14 cellular contexts compared by ENCODE assay signal in genomic region chr17:49745175-49746139, GRCh38. TPM values are rescaled to one million over a fixed set of nuclear protein-coding genes. Genes with fewer than 3 reads are reported as not detected.
A peak's percentile ranks its signal among the peaks of the same experiment; 100 is the strongest.
DNase-seq lines count a peak whose midpoint lies in the region; ATAC-seq and TF ChIP-seq lines count a peak whose summit lies in the region.
"Had no signal": no experiment of that assay in that cellular context is flagged by ENCODE, and none has a peak within 500 bp of the region (broad histone marks: within the 10 kb centered on the region; RNA-seq: fewer than 3 reads in every experiment).

No MANE protein-coding gene starts in this region.

- no peaks in the 10 kb centered on the region for H3K27me3 Mint-ChIP-seq in effector memory CD8-positive, alpha-beta T cell

- H3K36me3 ChIP-seq in left ventricle myocardium inferior = no peaks in the 10 kb centered on the region
- H3K36me3 ChIP-seq in Peyer's patch = no peaks in the 10 kb centered on the region
- no peaks in the 10 kb centered on the region for H3K36me3 ChIP-seq in transverse colon
- H3K36me3 ChIP-seq: cardiac muscle cell, upper lobe of right lung had no signal

- peak overlapping the region; percentile 96 to 99 for H3K27ac Mint-ChIP-seq in effector memory CD8-positive, alpha-beta T cell

- TF ChIP-seq CTCF in left ventricle myocardium inferior (IDR thresholded peaks at IDR 0.05; ENCODE audit: borderline replicate concordance) (no peak), Peyer's patch (IDR thresholded peaks at IDR 0.05) (no peak), transverse colon (IDR thresholded peaks at IDR 0.05) (no peak)

- H3K9me3 ChIP-seq in left ventricle myocardium inferior (replicated peaks) = no peaks in the 10 kb centered on the region
- no peaks in the 10 kb centered on the region for H3K9me3 ChIP-seq in Peyer's patch
- H3K9me3 ChIP-seq in transverse colon = no peaks in the 10 kb centered on the region
- H3K9me3 ChIP-seq: upper lobe of right lung had no signal

- WGBS in transverse colon (ENCODE audit: low coverage in 1 of 2), 2 donors = 50 to 80% methylated on average over 1 of the region's 1 CpG

- TF ChIP-seq EP300 in transverse colon (IDR thresholded peaks at IDR 0.05; ENCODE audit: low read depth) = no peak

- H3K4me3 Mint-ChIP-seq in effector memory CD8-positive, alpha-beta T cell = peak overlapping the region; percentile 74 to 75

- H3K36me3 Mint-ChIP-seq in effector memory CD8-positive, alpha-beta T cell (ENCODE audit: insufficient read depth) = peaks cover 50% of the 10 kb centered on the region

- TF ChIP-seq POLR2A in Peyer's patch (IDR thresholded peaks at IDR 0.05) (no peak), transverse colon (IDR thresholded peaks at IDR 0.05) (no peak)

- ATAC-seq in effector memory CD8-positive, alpha-beta T cell (replicated peaks) = no peak
- ATAC-seq: upper lobe of right lung had no signal

- H3K9me3 Mint-ChIP-seq in effector memory CD8-positive, alpha-beta T cell = no peaks in the 10 kb centered on the region

- peak overlapping the region; percentile 32 for H3K27ac ChIP-seq in left ventricle myocardium inferior (replicated peaks)
- H3K27ac ChIP-seq in Peyer's patch = peak overlapping the region; percentile 25 to 87 (median 68)
- H3K27ac ChIP-seq in transverse colon = peak overlapping the region; percentile 62 to 71 (median 64)
- H3K27ac ChIP-seq: epithelial cell of prostate, upper lobe of right lung had no signal

- H3K27me3 ChIP-seq in left ventricle myocardium inferior (ENCODE audit: low read depth) (no peaks in the 10 kb centered on the region), Peyer's patch (no peaks in the 10 kb centered on the region), transverse colon (no peaks in the 10 kb centered on the region)
- H3K27me3 ChIP-seq: cardiac muscle cell, upper lobe of right lung had no signal

- H3K4me1 ChIP-seq in left ventricle myocardium inferior (peaks cover 74% of the 10 kb centered on the region), Peyer's patch (peaks cover 0 to 64% (median 44%) of the 10 kb centered on the region in 4 donors), transverse colon (peaks cover 24 to 55% (median 31%) of the 10 kb centered on the region in 4 donors)

- peaks cover 78 to 80% of the 10 kb centered on the region in 2 donors for H3K4me1 Mint-ChIP-seq in effector memory CD8-positive, alpha-beta T cell (ENCODE audit: low read depth in 2 of 2)

- intact Hi-C loops in left ventricle myocardium inferior (cut with micrococcal nuclease) (no loop called here), cardiac septum (cut with DNase I) (no loop called here), transverse colon (cut with DNase I; ENCODE audit: low total_unique reads) (no loop called here)

- DNase-seq in left ventricle myocardium inferior = no peak
- DNase-seq in cardiac septum (ENCODE audit: low spot score) = no peak
- DNase-seq in Peyer's patch = no peak
- no peak for DNase-seq in effector memory CD8-positive, alpha-beta T cell
- no peak for DNase-seq in transverse colon
- no peak for DNase-seq in ACHN
- DNase-seq in NK-92 treated with Interleukin-12 subunit alpha and Interleukin-12 subunit beta, amount 100 ng/mL, for 24 hours (lab: John Stamatoyannopoulos, UW) = no peak
- no peak for DNase-seq in activated effector memory CD4-positive, alpha-beta T cell treated with anti-CD3 and anti-CD28 coated beads, Interleukin-2, amount 50 U/mL, for 16 hours
- DNase-seq: EL, NCI-H2171 treated with DMSO at 0.1 percent for 48 hours, upper lobe of right lung, WERI-Rb-1 had no signal

- in situ Hi-C loops in transverse colon (cut with MboI; ENCODE audit: low pct_ligation_motif_present in 1 of 4, low pct_unique_long_range_greater_than_20kb in 1 of 4, low sequenced_read_pairs in 3 of 4) = no loop called here
- in situ Hi-C loops in ACHN (cut with HindIII; ENCODE audit: low pct_ligation_motif_present, low pct_unique_long_range_greater_than_20kb, low sequenced_read_pairs) = no loop called here

- no peak overlapping the region for H3K4me3 ChIP-seq in left ventricle myocardium inferior
- no peak overlapping the region for H3K4me3 ChIP-seq in Peyer's patch
- no peak overlapping the region for H3K4me3 ChIP-seq in transverse colon
- H3K4me3 ChIP-seq: cardiac muscle cell, upper lobe of right lung had no signal

RNA-seq across cellular contexts. Expression of gene FAM117A, which starts 18.5 kb away (rescaled TPM):
- total RNA-seq in left ventricle myocardium inferior (12.8 TPM), cardiac septum (5.8 TPM), Peyer's patch (10 to 100 TPM in 1 of 4 donors, 1 to 10 TPM in 3; 6.5 to 16.5 (median 9.4) TPM), transverse colon (10 to 100 TPM in 2 of 4 donors, 1 to 10 TPM in 2; 8.6 to 14.6 (median 10.7) TPM)

RNA-seq across cellular contexts. Expression of gene SLC35B1, which starts 37.7 kb away (rescaled TPM):
- total RNA-seq in left ventricle myocardium inferior = 53.4 TPM
- total RNA-seq in cardiac septum = 73.8 TPM
- total RNA-seq in Peyer's patch = 100 to 1,000 TPM in 1 of 4 donors, 10 to 100 TPM in 3; 42.1 to 115 (median 78.2) TPM
- 10 to 100 TPM; 23.5 to 73.3 (median 56.2) TPM for total RNA-seq in transverse colon

RNA-seq across cellular contexts. Expression of gene KAT7, which starts 43.0 kb away (rescaled TPM):
- total RNA-seq in left ventricle myocardium inferior (52.6 TPM), cardiac septum (63.2 TPM), Peyer's patch (10 to 100 TPM; 44.3 to 50.9 (median 45.3) TPM), transverse colon (10 to 100 TPM; 21.3 to 54.2 (median 32.8) TPM)
